ENCODE assay signal across 26 cellular contexts in genomic region chr3:102483556-102483955, GRCh38. TPM values are rescaled to one million over a fixed set of nuclear protein-coding genes. Genes with fewer than 3 reads are reported as not detected.
"Had no signal": no experiment of that assay in that cellular context is flagged by ENCODE, and none has a peak within 500 bp of the region (broad histone marks: within the 10 kb centered on the region; RNA-seq: fewer than 3 reads in every experiment).

No MANE protein-coding gene starts in this region.

- H3K36me3 ChIP-seq: neutrophil, ovary, prostate gland, right atrium auricular region, tibial artery had no signal

- H3K4me3 Mint-ChIP-seq: activated T-helper 17 cell treated with anti-CD3 and anti-CD28 coated beads, Interleukin-2, amount 50 U/mL, for 72 hours; brain; memory B cell; natural killer cell treated with Interleukin-12 subunit alpha and Interleukin-12 subunit beta and Interleukin-15 and Interleukin-18, amount 100 ng/mL, for 72 hours; stimulated activated naive CD8-positive, alpha-beta T cell treated with anti-CD3 and anti-CD28 coated beads, Interleukin-15, Interleukin-2, amounts not matched to agents 100 ng/mL and 50 ng/mL, for 24 hours had no signal

- H3K4me1 ChIP-seq: prostate gland, tibial artery had no signal

- H3K27ac Mint-ChIP-seq: activated naive CD4-positive, alpha-beta T cell treated with anti-CD3 and anti-CD28 coated beads, Interleukin-2, amount 50 U/mL, for 72 hours; activated T-helper 17 cell treated with anti-CD3 and anti-CD28 coated beads, Interleukin-2, amount 50 U/mL, for 72 hours; brain; memory B cell; natural killer cell treated with Interleukin-12 subunit alpha and Interleukin-12 subunit beta and Interleukin-15 and Interleukin-18, amount 100 ng/mL, for 72 hours; stimulated activated naive CD8-positive, alpha-beta T cell treated with anti-CD3 and anti-CD28 coated beads, Interleukin-15, Interleukin-2, amounts not matched to agents 100 ng/mL and 50 ng/mL, for 24 hours had no signal

- FAIRE-seq: frontal cortex, islet of Langerhans had no signal

- H3K27ac ChIP-seq: neutrophil, ovary, prostate gland, right atrium auricular region, tibial artery had no signal

- H3K9me3 ChIP-seq: neutrophil, ovary, prostate gland, right atrium auricular region, tibial artery had no signal

- H3K4me1 Mint-ChIP-seq: activated T-helper 17 cell treated with anti-CD3 and anti-CD28 coated beads, Interleukin-2, amount 50 U/mL, for 72 hours; memory B cell had no signal

- H3K9me3 Mint-ChIP-seq: activated naive CD4-positive, alpha-beta T cell treated with anti-CD3 and anti-CD28 coated beads, Interleukin-2, amount 50 U/mL, for 72 hours; activated T-helper 17 cell treated with anti-CD3 and anti-CD28 coated beads, Interleukin-2, amount 50 U/mL, for 72 hours; natural killer cell treated with Interleukin-12 subunit alpha and Interleukin-12 subunit beta and Interleukin-15 and Interleukin-18, amount 100 ng/mL, for 72 hours; stimulated activated naive CD8-positive, alpha-beta T cell treated with anti-CD3 and anti-CD28 coated beads, Interleukin-15, Interleukin-2, amounts not matched to agents 100 ng/mL and 50 ng/mL, for 24 hours had no signal

- H3K27me3 ChIP-seq: neutrophil, ovary, right atrium auricular region, tibial artery had no signal

- H3K27me3 Mint-ChIP-seq: brain; natural killer cell treated with Interleukin-12 subunit alpha and Interleukin-12 subunit beta and Interleukin-15 and Interleukin-18, amount 100 ng/mL, for 72 hours had no signal

- DNase-seq: activated CD4-positive, alpha-beta T cell treated with anti-CD3 and anti-CD28 coated beads for 1 hour; activated T-cell treated with anti-CD3 and anti-CD28 coated beads, Interleukin-2, amount 50 U/mL, for 1 hour; aorta; central memory CD4-positive, alpha-beta T cell; dermis blood vessel endothelial cell; effector CD8-positive, alpha-beta T cell; hippocampal formation; left cardiac atrium; ovary; stimulated activated CD4-positive, alpha-beta T cell treated with anti-CD3 and anti-CD28 coated beads, Interleukin-12 subunit alpha, Interleukin-12 subunit beta, amount 100 ng/mL, for 4 hours; stimulated activated CD4-positive, alpha-beta T cell treated with anti-CD3 and anti-CD28 coated beads, Interleukin-4, amount 100 ng/mL, for 4 hours; tibial artery had no signal

- H3K36me3 Mint-ChIP-seq: activated naive CD4-positive, alpha-beta T cell treated with anti-CD3 and anti-CD28 coated beads, Interleukin-2, amount 50 U/mL, for 72 hours; brain; memory B cell; natural killer cell treated with Interleukin-12 subunit alpha and Interleukin-12 subunit beta and Interleukin-15 and Interleukin-18, amount 100 ng/mL, for 72 hours had no signal

- H3K4me3 ChIP-seq: ovary, prostate gland, right atrium auricular region, tibial artery had no signal

RNA-seq across cellular contexts. Expression of gene ZPLD1, which starts 48.7 kb away (rescaled TPM):
- total RNA-seq: activated naive CD4-positive, alpha-beta T cell treated with anti-CD3 and anti-CD28 coated beads, Interleukin-2, amount 50 U/mL, for 72 hours; esophagus mucosa; frontal cortex; natural killer cell treated with Interleukin-12 subunit alpha and Interleukin-12 subunit beta and Interleukin-15 and Interleukin-18, amount 100 ng/mL, for 72 hours; right atrium auricular region; T-helper 2 cell treated with Interferon-gamma antibody and Interleukin-4, amounts not matched to agents 100 ng/mL and 5 ng/mL, for 36 hours had no signal
- polyA plus RNA-seq: aorta, urinary bladder had no signal
